Comparison of ENCODE assay signal across 14 cellular contexts in the genomic region with DNA sequence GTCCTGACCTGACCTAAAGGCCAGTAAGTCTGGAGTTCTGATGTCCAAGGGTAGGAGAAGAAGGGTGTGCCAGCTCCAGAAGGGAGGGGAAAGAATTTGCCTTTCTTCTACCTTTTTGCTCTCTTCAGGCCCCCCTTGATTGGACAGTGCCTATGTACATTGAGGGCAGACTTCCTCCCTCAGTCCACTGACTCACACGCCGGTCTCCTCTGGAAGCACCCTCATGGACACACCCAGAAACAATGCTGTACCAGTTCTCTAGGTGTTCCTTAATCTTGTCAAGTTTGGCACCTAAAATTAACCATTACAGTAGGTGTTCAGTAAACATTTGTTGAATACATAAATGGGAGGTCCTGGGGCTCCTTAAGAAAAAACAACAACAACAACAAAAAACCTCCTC. TPM values are rescaled to one million over a fixed set of nuclear protein-coding genes. Genes with fewer than 3 reads are reported as not detected.
DNase-seq lines count a peak whose midpoint lies in the region; ATAC-seq, FAIRE-seq and TF ChIP-seq lines count a peak whose summit lies in the region.
"Had no signal": no experiment of that assay in that cellular context is flagged by ENCODE, and none has a peak within 500 bp of the region (broad histone marks: within the 10 kb centered on the region; RNA-seq: fewer than 3 reads in every experiment).

No MANE protein-coding gene starts in this region.

- no peak for TF ChIP-seq POLR2A in HCT116 (IDR thresholded peaks at IDR 0.05; ENCODE audit: borderline replicate concordance, extremely low read depth, insufficient read depth, insufficient read length)

- ATAC-seq in HCT116 (no peak), Right ventricle myocardium inferior (no peak), HG02938 (IDR thresholded peaks at IDR 0.05; ENCODE audit: unreplicated experiment) (no peak)

- no peaks in the 10 kb centered on the region for H3K9me1 ChIP-seq in keratinocyte (ENCODE audit: control insufficient read depth, extremely low read depth, insufficient read depth, low read length)

- DNase-seq in HCT116 (ENCODE audit: low read depth, low spot score) (no peak), PC-9 (peak; percentile 13 to 44), bronchial epithelial cell (ENCODE audit: low read depth) (peak; percentile 72), keratinocyte (ENCODE audit: low read depth, low spot score) (no peak), Right ventricle myocardium inferior (ENCODE audit: missing footprints) (no peak), epidermal melanocyte (ENCODE audit: insufficient read length, low spot score) (no peak), superior temporal gyrus (ENCODE audit: extremely low spot score) (no peak)
- DNase-seq: 8988T; AML-193; Caco-2; CD8-positive, alpha-beta memory T cell; HCEC 1CT had no signal

- no peak for TF ChIP-seq CTCF in HCT116 (IDR thresholded peaks at IDR 0.05 in 2 of 3, conservative IDR thresholded peaks at IDR 0.05 in 1 of 3; ENCODE audit: borderline replicate concordance in 1 of 3, insufficient read depth in 1 of 3, low read depth in 2 of 3, low read length in 2 of 3)
- TF ChIP-seq CTCF in PC-9 (conservative IDR thresholded peaks at IDR 0.05) = no peak
- TF ChIP-seq CTCF in bronchial epithelial cell (IDR thresholded peaks at IDR 0.05; ENCODE audit: insufficient read depth, low read length, severe bottlenecking) = no peak
- TF ChIP-seq CTCF in keratinocyte (optimal IDR thresholded peaks at IDR 0.05 in 1 of 3, IDR thresholded peaks at IDR 0.05 in 1 of 3, conservative IDR thresholded peaks at IDR 0.05 in 1 of 3; ENCODE audit: extremely low read depth in 1 of 3, insufficient read depth in 2 of 3, low read length in 3 of 3) = no peak

- TF ChIP-seq RAD21 in HCT116 (IDR thresholded peaks at IDR 0.05; ENCODE audit: low read depth) = no peak

- H3K27me3 ChIP-seq in HCT116 (ENCODE audit: insufficient read depth, low read length) (no peaks in the 10 kb centered on the region), PC-9 (ENCODE audit: insufficient read depth, low read depth) (no peaks in the 10 kb centered on the region), bronchial epithelial cell (ENCODE audit: control insufficient read depth, insufficient read depth, low read length) (no peaks in the 10 kb centered on the region), keratinocyte (ENCODE audit: control insufficient read depth, extremely low read depth, insufficient read depth, low read length) (no peaks in the 10 kb centered on the region)
- H3K27me3 ChIP-seq: BLaER1 had no signal

- no peak overlapping the region for H3K27ac ChIP-seq in HCT116 (ENCODE audit: low read depth, low read length)
- peak overlapping the region; percentile 40 for H3K27ac ChIP-seq in PC-9
- no peak overlapping the region for H3K27ac ChIP-seq in keratinocyte (ENCODE audit: control insufficient read depth, insufficient read depth, low read length)
- H3K27ac ChIP-seq: BLaER1 had no signal

- H2AFZ ChIP-seq in HCT116 (ENCODE audit: low read depth, low read length, poor library complexity, severe bottlenecking) (peak overlapping the region; percentile 71), PC-9 (no peak overlapping the region), keratinocyte (ENCODE audit: control insufficient read depth, low read length) (peak overlapping the region; percentile 45)

- no peak overlapping the region for H3K9ac ChIP-seq in HCT116 (ENCODE audit: low read length)
- H3K9ac ChIP-seq in keratinocyte (ENCODE audit: control insufficient read depth, extremely low read depth, insufficient read depth, low read length) = no peak overlapping the region
- H3K9ac ChIP-seq: BLaER1 had no signal

- H3K36me3 ChIP-seq in HCT116 (ENCODE audit: control insufficient read depth in 1 of 2, insufficient read depth in 2 of 2, low read length in 2 of 2) = no peaks in the 10 kb centered on the region
- H3K36me3 ChIP-seq in PC-9 (ENCODE audit: low read depth) = no peaks in the 10 kb centered on the region
- H3K36me3 ChIP-seq in bronchial epithelial cell (ENCODE audit: control insufficient read depth, insufficient read depth, low read length) = no peaks in the 10 kb centered on the region
- H3K36me3 ChIP-seq in keratinocyte (ENCODE audit: control insufficient read depth in 2 of 2, extremely low read depth in 1 of 2, insufficient read depth in 2 of 2, low read length in 2 of 2) = no peaks in the 10 kb centered on the region
- H3K36me3 ChIP-seq: BLaER1 had no signal

- intact Hi-C loops in HCT116 (cut with micrococcal nuclease) (no loop called here), PC-9 (cut with micrococcal nuclease; ENCODE audit: unreplicated experiment) (no loop called here), Right ventricle myocardium inferior (cut with DNase I) (no loop called here)

- no peaks in the 10 kb centered on the region for H3K79me2 ChIP-seq in HCT116 (ENCODE audit: insufficient read depth, low read length)
- no peaks in the 10 kb centered on the region for H3K79me2 ChIP-seq in PC-9 (ENCODE audit: low read depth)
- no peaks in the 10 kb centered on the region for H3K79me2 ChIP-seq in keratinocyte (ENCODE audit: control insufficient read depth, insufficient read depth, low read length)

- POLR2A ChIA-PET in HCT116 (lab: Charles Lee) = no interaction called here
- POLR2A ChIA-PET in PC-9 (lab: Charles Lee; ENCODE audit: unreplicated experiment) = no interaction called here

- H3K9me2 ChIP-seq in HCT116 (ENCODE audit: insufficient read depth) (no peaks in the 10 kb centered on the region), PC-9 (ENCODE audit: insufficient read depth) (no peaks in the 10 kb centered on the region)

- no peak overlapping the region for H3K4me3 ChIP-seq in HCT116 (replicated peaks in 1 of 2; ENCODE audit: low read depth in 1 of 2, low read length in 2 of 2)
- no peak overlapping the region for H3K4me3 ChIP-seq in PC-9
- H3K4me3 ChIP-seq in bronchial epithelial cell (ENCODE audit: low read depth, low read length) = no peak overlapping the region
- H3K4me3 ChIP-seq in keratinocyte (ENCODE audit: control insufficient read depth in 2 of 3, extremely low read depth in 1 of 3, insufficient read depth in 2 of 3, low read depth in 1 of 3, low read length in 3 of 3) = no peak overlapping the region
- H3K4me3 ChIP-seq: BLaER1 had no signal

- CTCF ChIA-PET in HCT116 (lab: Charles Lee) = no interaction called here
- CTCF ChIA-PET in PC-9 (lab: Charles Lee) = no interaction called here

- no peaks in the 10 kb centered on the region for H4K20me1 ChIP-seq in HCT116 (ENCODE audit: insufficient read depth)
- H4K20me1 ChIP-seq in PC-9 (ENCODE audit: insufficient read depth) = no peaks in the 10 kb centered on the region
- no peaks in the 10 kb centered on the region for H4K20me1 ChIP-seq in keratinocyte (ENCODE audit: control insufficient read depth, extremely low read depth, insufficient read depth, low read length)
- H4K20me1 ChIP-seq: BLaER1 had no signal

- peak overlapping the region; percentile 28 for H3K4me2 ChIP-seq in HCT116 (ENCODE audit: low read length)
- H3K4me2 ChIP-seq in PC-9 = peak overlapping the region; percentile 33; the same call in 1 of the 2 replicates
- peak overlapping the region; percentile 6 for H3K4me2 ChIP-seq in keratinocyte (ENCODE audit: control insufficient read depth, extremely low read depth, insufficient read depth, low read depth, low read length)
- H3K4me2 ChIP-seq: BLaER1 had no signal

- FAIRE-seq in bronchial epithelial cell (lab: Jason Lieb, UNC) (no peak), keratinocyte (lab: Jason Lieb, UNC) (peak; percentile 86)

- RAD21 ChIA-PET in HCT116 (lab: Charles Lee; ENCODE audit: low non-redundant PET in 1 of 2, low total read pairs in 2 of 2, uncharacterized antibody in 2 of 2, unreplicated experiment in 2 of 2) = no interaction called here

- peaks cover 4% of the 10 kb centered on the region; the same call in 1 of the 2 replicates for H3F3A ChIP-seq in PC-9 (ENCODE audit: insufficient read depth, low read depth)

- H3K4me1 ChIP-seq in HCT116 (ENCODE audit: control insufficient read depth in 1 of 2, insufficient read depth in 2 of 2, low read length in 2 of 2) = peaks cover 17 to 61% of the 10 kb centered on the region in 2 experiments
- peaks cover 60% of the 10 kb centered on the region for H3K4me1 ChIP-seq in PC-9 (replicated peaks; ENCODE audit: insufficient read depth)
- H3K4me1 ChIP-seq in keratinocyte (ENCODE audit: control insufficient read depth, extremely low read depth, insufficient read depth, low read length) = peaks cover 30% of the 10 kb centered on the region
- H3K4me1 ChIP-seq: BLaER1, Caco-2 had no signal

- dilution Hi-C loops in keratinocyte (cut with MboI; ENCODE audit: extremely low pct_ligation_motif_present, low sequenced_read_pairs) = no loop called here

- BruUV-seq in HCT116 (replicated peaks; lab: Mats Ljungman, UMichigan) (no TSS peak), PC-9 (replicated peaks; lab: Mats Ljungman, UMichigan) (no TSS peak)

- H3K9me3 ChIP-seq in HCT116 (ENCODE audit: control insufficient read depth in 1 of 2, insufficient read depth in 1 of 2, low read depth in 1 of 2, low read length in 2 of 2) (no peaks in the 10 kb centered on the region), PC-9 (ENCODE audit: insufficient read depth, low read depth) (no peaks in the 10 kb centered on the region; the same call in 1 of the 2 replicates), keratinocyte (ENCODE audit: control insufficient read depth, low read depth, low read length) (no peaks in the 10 kb centered on the region)
- H3K9me3 ChIP-seq: BLaER1 had no signal

TF ChIP-seq in HCT116, 20 proteins besides CTCF, POLR2A, EP300 and RAD21 (continues in another document):
- TF ChIP-seq YY1 (IDR thresholded peaks at IDR 0.05; ENCODE audit: extremely low read depth, insufficient replicate concordance, low read depth, low read length) (no peak), EZH2phosphoT487 (IDR thresholded peaks at IDR 0.05; ENCODE audit: borderline replicate concordance) (no peak)

RNA-seq across cellular contexts. Expression of a gene that starts 51.0 kb away (rescaled TPM):
- total RNA-seq in HCT116 (2021; ENCODE audit: unreplicated experiment) (24.5 TPM), PC-9 (2021) (16.6 and 28.5 TPM in 2 replicates), bronchial epithelial cell (3.9 and 5.1 TPM in 2 replicates), Right ventricle myocardium inferior (7.5 TPM)
- 7.0 and 8.0 TPM in 2 replicates for polyA plus RNA-seq in HCT116 (2012)
- polyA plus RNA-seq in keratinocyte = 3.2 to 5.9 TPM (median 4.1 TPM) in 3 replicates
- polyA plus RNA-seq in keratinocyte (2011; ENCODE audit: low read depth) = 1.3 TPM
- 1.8 and 2.1 TPM in 2 replicates for polyA plus RNA-seq in keratinocyte (2011; cell fraction: cytosol; rRNA removed)
- polyA plus RNA-seq in keratinocyte (2011; cell fraction: nucleus; rRNA removed) = 8.3 TPM in 2 replicates
- 2.8 TPM in 2 replicates for polyA plus RNA-seq in keratinocyte (2012; ENCODE audit: low replicate concordance)
- polyA minus RNA-seq in keratinocyte = 13.4 to 22.8 TPM (median 18.7 TPM) in 3 replicates
- 2.5 TPM for polyA minus RNA-seq in keratinocyte (2011; cell fraction: cytosol; rRNA and poly(A)+ RNA removed)
- polyA minus RNA-seq in keratinocyte (2011; cell fraction: nucleus; rRNA and poly(A)+ RNA removed) = 8.8 and 18.6 TPM in 2 replicates

Comparison
In these comparisons a context has a peak if more than half of its experiments do, and no peak if none do; other contexts are left out.
1. DNase-seq: peak in PC-9 (2 of 2) and bronchial epithelial cell (single experiment); none in HCT116 (single experiment), keratinocyte (single experiment), Right ventricle myocardium inferior (single experiment), epidermal melanocyte (single experiment) and superior temporal gyrus (single experiment).
2. Peak in every context shown above with its lines, with median percentiles within 50 percentile points of each other: H3K4me2 ChIP-seq.